8 cellular contexts compared by ENCODE assay signal in genomic region chr4:83010522-83011318, GRCh38. TPM values are rescaled to one million over a fixed set of nuclear protein-coding genes. Genes with fewer than 3 reads are reported as not detected.
DNase-seq lines count a peak whose midpoint lies in the region; ATAC-seq and TF ChIP-seq lines count a peak whose summit lies in the region.

TSS of gene LIN54 (minus strand) at chr4:83010823. CDS start at chr4:82984844, 25,979 bp downstream.

- POLR2A ChIA-PET in activated CD4-positive, alpha-beta T cell treated with anti-CD3 and anti-CD28 coated beads for 36 hours (lab: Charles Lee): interaction anchor here (0.5 to 2.9 kb wide), 5 partner anchors 24 to 194 kb away, joined by 3 to 34 read pairs (median 5); partner anchors contain the start of genes COPS4 and THAP9

- H3K4me1 Mint-ChIP-seq in activated CD4-positive, alpha-beta T cell treated with anti-CD3 and anti-CD28 coated beads for 36 hours: peaks cover 44% of the 10 kb centered on the region
- H3K4me1 Mint-ChIP-seq in chondrocyte (ENCODE audit: low read depth): peaks cover 41% of the 10 kb centered on the region

- H3K4me3 Mint-ChIP-seq in activated CD4-positive, alpha-beta T cell treated with anti-CD3 and anti-CD28 coated beads for 36 hours: peak within 1 kb of the TSS; percentile 99
- peak within 1 kb of the TSS; percentile 84 for H3K4me3 Mint-ChIP-seq in chondrocyte (ENCODE audit: unreplicated experiment)

- H3K27me3 Mint-ChIP-seq in activated CD4-positive, alpha-beta T cell treated with anti-CD3 and anti-CD28 coated beads for 36 hours: no peaks in the 10 kb centered on the region
- no peaks in the 10 kb centered on the region for H3K27me3 Mint-ChIP-seq in chondrocyte (ENCODE audit: low read depth)

- H3K36me3 Mint-ChIP-seq in activated CD4-positive, alpha-beta T cell treated with anti-CD3 and anti-CD28 coated beads for 36 hours (ENCODE audit: low read depth): peaks cover 6% of the 10 kb centered on the region
- no peaks in the 10 kb centered on the region for H3K36me3 Mint-ChIP-seq in chondrocyte (ENCODE audit: low read depth)

- intact Hi-C loops in activated CD4-positive, alpha-beta T cell treated with anti-CD3 and anti-CD28 coated beads for 36 hours (cut with DNase I, micrococcal nuclease): loop anchor here (1.0 to 10.0 kb wide), 5 partner anchors 110 to 726 kb away; partner anchors contain the start of genes COQ2 (in 1 of the 2), ENOPH1 (in 1 of the 2), HELQ (in 1 of the 2) and HNRNPDL (in 1 of the 2)

- DNase-seq in NCI-H2107 (lab: John Stamatoyannopoulos, UW): peak; percentile 18
- no peak for DNase-seq in NCI-H2107 treated with DMSO at 0.1 percent for 48 hours (lab: John Stamatoyannopoulos, UW; ENCODE audit: unreplicated experiment)
- DNase-seq in NCI-H2227 treated with DMSO at 0.1 percent for 48 hours (lab: John Stamatoyannopoulos, UW): peak; percentile 39
- DNase-seq in activated CD4-positive, alpha-beta T cell treated with anti-CD3 and anti-CD28 coated beads for 36 hours: peak; percentile 93
- no peak for DNase-seq in chondrocyte (ENCODE audit: low spot score)
- peak; percentile 59 for DNase-seq in kidney glomerular epithelial cell (lab: John Stamatoyannopoulos, UW)
- peak; percentile 57 to 69 for DNase-seq in stimulated activated CD4-positive, alpha-beta T cell treated with anti-CD3 and anti-CD28 coated beads, Interleukin-1b, Interleukin-23, amount 100 ng/mL, for 1 hour (ENCODE audit: low read depth in 2 of 2)

- H3K27ac Mint-ChIP-seq in activated CD4-positive, alpha-beta T cell treated with anti-CD3 and anti-CD28 coated beads for 36 hours: peak within 1 kb of the TSS; percentile 93
- peak within 1 kb of the TSS; percentile 96 for H3K27ac Mint-ChIP-seq in chondrocyte (ENCODE audit: unreplicated experiment)

- TF ChIP-seq CTCF in chondrocyte (IDR thresholded peaks at IDR 0.05): peak; percentile 30

- peak; percentile 43 for ATAC-seq in HG02938 (IDR thresholded peaks at IDR 0.05; ENCODE audit: unreplicated experiment)
- peak; percentile 51 for ATAC-seq in activated CD4-positive, alpha-beta T cell treated with anti-CD3 and anti-CD28 coated beads for 36 hours

- no peaks in the 10 kb centered on the region for H3K9me3 Mint-ChIP-seq in activated CD4-positive, alpha-beta T cell treated with anti-CD3 and anti-CD28 coated beads for 36 hours (ENCODE audit: low read depth)
- H3K9me3 Mint-ChIP-seq in chondrocyte (ENCODE audit: low read depth): no peaks in the 10 kb centered on the region

- CTCF ChIA-PET in activated CD4-positive, alpha-beta T cell treated with anti-CD3 and anti-CD28 coated beads for 36 hours (lab: Charles Lee): interaction anchor here (0.6 to 4.2 kb wide), 12 partner anchors 10 to 212 kb away, joined by 3 to 28 read pairs (median 3); partner anchors contain the start of genes COPS4 and SCD5

RNA-seq across cellular contexts. Expression of gene LIN54, which starts in this region (rescaled TPM):
- total RNA-seq in activated CD4-positive, alpha-beta T cell treated with anti-CD3 and anti-CD28 coated beads for 36 hours: 10 to 100 TPM; 23.5 to 31.7 TPM
- total RNA-seq in chondrocyte: 12.2 to 13.3 TPM (median 12.3 TPM) in 3 replicates

Comparison
In these comparisons a context has a peak if more than half of its experiments do, and no peak if none do; other contexts are left out.
1. DNase-seq: peak in NCI-H2107 (single experiment), NCI-H2227 treated with DMSO at 0.1 percent for 48 hours (single experiment), activated CD4-positive, alpha-beta T cell treated with anti-CD3 and anti-CD28 coated beads for 36 hours (single experiment), kidney glomerular epithelial cell (single experiment) and stimulated activated CD4-positive, alpha-beta T cell treated with anti-CD3 and anti-CD28 coated beads, Interleukin-1b, Interleukin-23, amount 100 ng/mL, for 1 hour (2 of 2); none in NCI-H2107 treated with DMSO at 0.1 percent for 48 hours (single experiment) and chondrocyte (single experiment).